In the genomic region with DNA sequence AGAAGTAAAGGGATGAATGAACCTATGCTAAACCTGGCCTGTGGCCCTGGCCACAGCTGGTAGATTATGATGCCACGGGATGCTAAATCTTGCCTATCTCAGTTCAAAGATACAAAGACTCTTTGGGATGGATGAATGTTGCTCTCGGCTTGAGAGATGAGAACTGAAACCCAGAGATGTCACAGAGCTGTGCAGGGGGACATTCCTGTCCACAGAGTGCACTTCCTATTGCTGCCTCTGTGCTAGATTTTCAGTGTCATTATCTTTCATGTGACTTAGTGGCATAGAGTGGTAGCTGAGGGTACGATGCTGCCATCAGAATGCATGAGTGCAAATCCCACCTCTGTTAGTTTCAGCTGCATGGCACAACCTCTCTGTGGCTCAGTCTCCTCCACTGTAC, we compare ENCODE assay signal across 10 cellular contexts. TPM values are rescaled to one million over a fixed set of nuclear protein-coding genes. Genes with fewer than 3 reads are reported as not detected.
DNase-seq lines count a peak whose midpoint lies in the region; ATAC-seq lines count a peak whose summit lies in the region.
"Had no signal": no experiment of that assay in that cellular context is flagged by ENCODE, and none has a peak within 500 bp of the region (broad histone marks: within the 10 kb centered on the region; RNA-seq: fewer than 3 reads in every experiment).

No MANE protein-coding gene starts in this region.

- DNase-seq in stimulated activated naive B cell treated with anti-CD40 and anti-IgM and Interleukin-4, amounts not matched to agents 10 μg/mL and 1 μg/mL and 100 μg/mL, for 72 hours: peak; percentile 31
- DNase-seq in immature natural killer cell: no peak
- no peak for DNase-seq in putamen (ENCODE audit: low spot score)
- no peak for DNase-seq in NCI-H748 (lab: John Stamatoyannopoulos, UW; ENCODE audit: unreplicated experiment)
- DNase-seq: activated CD4-positive, alpha-beta T cell treated with anti-CD3 and anti-CD28 coated beads, Interleukin-2, amount 50 U/mL, for 4 hours; aorta; sigmoid colon had no signal

- no peaks in the 10 kb centered on the region for H3K36me3 Mint-ChIP-seq in stimulated activated naive B cell treated with anti-CD40 and anti-IgM and Interleukin-4, amounts not matched to agents 10 μg/mL and 1 μg/mL and 100 μg/mL, for 72 hours
- H3K36me3 Mint-ChIP-seq in immature natural killer cell: no peaks in the 10 kb centered on the region

- no peaks in the 10 kb centered on the region for H3K9me3 Mint-ChIP-seq in stimulated activated naive B cell treated with anti-CD40 and anti-IgM and Interleukin-4, amounts not matched to agents 10 μg/mL and 1 μg/mL and 100 μg/mL, for 72 hours
- H3K9me3 Mint-ChIP-seq in immature natural killer cell: no peaks in the 10 kb centered on the region

- no peak overlapping the region for H3K4me3 Mint-ChIP-seq in stimulated activated naive B cell treated with anti-CD40 and anti-IgM and Interleukin-4, amounts not matched to agents 10 μg/mL and 1 μg/mL and 100 μg/mL, for 72 hours
- H3K4me3 Mint-ChIP-seq in immature natural killer cell: no peak overlapping the region

- H3K27me3 Mint-ChIP-seq in stimulated activated naive B cell treated with anti-CD40 and anti-IgM and Interleukin-4, amounts not matched to agents 10 μg/mL and 1 μg/mL and 100 μg/mL, for 72 hours: peaks cover 47 to 68% of the 10 kb centered on the region in 2 donors
- H3K27me3 Mint-ChIP-seq in immature natural killer cell (ENCODE audit: low read depth in 3 of 3): peaks cover 19 to 30% (median 20%) of the 10 kb centered on the region in 3 donors

- peak overlapping the region; percentile 47 for H3K27ac Mint-ChIP-seq in stimulated activated naive B cell treated with anti-CD40 and anti-IgM and Interleukin-4, amounts not matched to agents 10 μg/mL and 1 μg/mL and 100 μg/mL, for 72 hours
- no peak overlapping the region for H3K27ac Mint-ChIP-seq in immature natural killer cell

- H3K4me1 Mint-ChIP-seq in stimulated activated naive B cell treated with anti-CD40 and anti-IgM and Interleukin-4, amounts not matched to agents 10 μg/mL and 1 μg/mL and 100 μg/mL, for 72 hours: peaks cover 33 to 51% of the 10 kb centered on the region in 2 donors
- H3K4me1 Mint-ChIP-seq in immature natural killer cell: peaks cover 7 to 26% of the 10 kb centered on the region in 2 donors

- peak; percentile 79 for ATAC-seq in GM19025 (IDR thresholded peaks at IDR 0.05; ENCODE audit: low read depth, unreplicated experiment)
- peak; percentile 59 for ATAC-seq in HG02571 (IDR thresholded peaks at IDR 0.05; ENCODE audit: unreplicated experiment)
- peak; percentile 72 for ATAC-seq in HG03558 (IDR thresholded peaks at IDR 0.05; ENCODE audit: extremely low read depth, unreplicated experiment)
- peak; percentile 91 to 95 for ATAC-seq in stimulated activated naive B cell treated with anti-CD40 and anti-IgM and Interleukin-4, amounts not matched to agents 10 μg/mL and 1 μg/mL and 100 μg/mL, for 72 hours (replicated peaks)

RNA-seq across cellular contexts. Expression of a gene that starts 2.3 kb away (rescaled TPM):
- not detected for polyA plus RNA-seq in immature natural killer cell

RNA-seq across cellular contexts. Expression of a gene that starts 4.6 kb away (rescaled TPM):
- polyA plus RNA-seq in immature natural killer cell: 1 to 10 TPM in 2 of 3 donors, not detected in 1; 1.4 to 2.5 TPM

RNA-seq across cellular contexts. Expression of a gene that starts 8.3 kb away (rescaled TPM):
- not detected for polyA plus RNA-seq in immature natural killer cell

RNA-seq across cellular contexts. Expression of a gene that starts 21.6 kb away (rescaled TPM):
- not detected for polyA plus RNA-seq in immature natural killer cell
- polyA plus RNA-seq: aorta, sigmoid colon had no signal

RNA-seq across cellular contexts. Expression of a gene that starts 21.8 kb away (rescaled TPM):
- polyA plus RNA-seq in immature natural killer cell: 100 to 1,000 TPM; 139 to 321 (median 313) TPM
